18 cellular contexts compared by ENCODE assay signal in the genomic region with DNA sequence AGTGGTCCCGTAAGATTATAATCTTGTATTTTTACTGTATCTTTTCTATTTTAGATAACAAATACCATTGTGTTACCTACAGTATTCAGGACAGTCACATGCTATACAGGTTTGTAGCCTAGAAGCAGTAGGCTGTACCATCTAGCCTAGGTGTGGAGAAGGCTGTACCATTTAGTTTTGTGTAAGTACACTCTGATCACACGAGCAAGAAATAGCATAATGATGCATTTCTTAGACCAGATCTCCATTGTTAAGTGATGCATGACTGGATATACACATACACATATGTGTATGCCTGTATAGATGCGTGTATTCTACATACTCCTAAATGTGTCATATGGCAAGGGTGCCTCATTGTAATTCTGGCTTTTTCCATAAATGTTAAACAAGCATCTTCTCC.
"Had no signal": no experiment of that assay in that cellular context is flagged by ENCODE, and none has a peak within 500 bp of the region (broad histone marks: within the 10 kb centered on the region; RNA-seq: fewer than 3 reads in every experiment).

No MANE protein-coding gene starts in this region.

- DNase-seq: activated CD4-positive, alpha-beta memory T cell treated with anti-CD3 and anti-CD28 coated beads, Interleukin-2, amount 10 ng/mL, durations not matched to agents 7 days and 5 days; activated CD4-positive, alpha-beta T cell treated with anti-CD3 and anti-CD28 coated beads for 48 hours; activated CD4-positive, CD25-positive, alpha-beta regulatory T cell; activated naive CD4-positive, alpha-beta T cell treated with Interleukin-2 at 50 U/mL for 16 hours; activated naive CD8-positive, alpha-beta T cell treated with anti-CD3 and anti-CD28 coated beads, Interleukin-2, amount 10 ng/mL, durations not matched to agents 7 days and 5 days; activated T-cell treated with anti-CD3 and anti-CD28 coated beads, Interleukin-2, amount 50 U/mL, for 1 hour; amygdala; caudate nucleus; heart right ventricle; immature natural killer cell; kidney glomerular epithelial cell; left ventricle myocardium superior; psoas muscle; right cardiac atrium; stimulated activated CD4-positive, alpha-beta T cell treated with anti-CD3 and anti-CD28 coated beads, Interleukin-2, amount 100 ng/mL, for 48 hours; T-cell; T-helper 9 cell had no signal

- H3K27me3 ChIP-seq: heart right ventricle had no signal

- ATAC-seq: heart right ventricle, left ventricle myocardium superior, psoas muscle, right cardiac atrium, T-cell had no signal

- H3K27ac ChIP-seq: heart right ventricle, psoas muscle, skin epidermis had no signal

- H3K9me3 ChIP-seq: heart right ventricle, psoas muscle had no signal

- H3K4me3 ChIP-seq: heart right ventricle, psoas muscle, skin epidermis had no signal
